Comparison of ENCODE assay signal across 8 cellular contexts in genomic region chr4:143186634-143187033, GRCh38. TPM values are rescaled to one million over a fixed set of nuclear protein-coding genes. Genes with fewer than 3 reads are reported as not detected.
DNase-seq lines count a peak whose midpoint lies in the region; ATAC-seq and TF ChIP-seq lines count a peak whose summit lies in the region.

No MANE protein-coding gene starts in this region.

- H3K27ac ChIP-seq in BLaER1 = no peak overlapping the region
- peak overlapping the region; percentile 98 for H3K27ac ChIP-seq in colonic mucosa

- no peak for TF ChIP-seq CTCF in colonic mucosa (IDR thresholded peaks at IDR 0.05)
- no peak for TF ChIP-seq CTCF in GM20000 (IDR thresholded peaks at IDR 0.05; ENCODE audit: extremely low read depth, missing control alignments)

- POLR2A ChIA-PET in naive thymus-derived CD8-positive, alpha-beta T cell (lab: Charles Lee) = interaction anchor here (1.0 kb wide), 1 partner anchor 327 kb away, joined by 3 read pairs; the partner anchor contains the start of gene SMARCA5

- peaks cover 49% of the 10 kb centered on the region for H3K4me1 ChIP-seq in BLaER1
- H3K4me1 ChIP-seq in colonic mucosa = peaks cover 4% of the 10 kb centered on the region

- no peaks in the 10 kb centered on the region for H3K27me3 Mint-ChIP-seq in naive thymus-derived CD8-positive, alpha-beta T cell

- H3K27me3 ChIP-seq in BLaER1 (no peaks in the 10 kb centered on the region), colonic mucosa (no peaks in the 10 kb centered on the region)

- H3K9me3 ChIP-seq in BLaER1 = no peaks in the 10 kb centered on the region
- H3K9me3 ChIP-seq in colonic mucosa = no peaks in the 10 kb centered on the region

- H3K9ac ChIP-seq in BLaER1 = peak overlapping the region; percentile 93
- peak overlapping the region in 1 of 2 donors; percentile 49 for H3K9ac ChIP-seq in colonic mucosa (ENCODE audit: low read depth in 2 of 2, low read length in 2 of 2)

- peak overlapping the region; percentile 93 to 99 (median 96) for H3K27ac Mint-ChIP-seq in naive thymus-derived CD8-positive, alpha-beta T cell

- peaks cover 68% of the 10 kb centered on the region for H4K20me1 ChIP-seq in BLaER1

- peak; percentile 20 for DNase-seq in M059J (ENCODE audit: low read depth)
- DNase-seq in colonic mucosa = peak; percentile 19
- peak in 3 of 10 donors; percentile 11 to 23 (median 17) for DNase-seq in naive thymus-derived CD8-positive, alpha-beta T cell
- no peak for DNase-seq in NCI-H446 treated with DMSO at 0.1 percent for 48 hours (lab: John Stamatoyannopoulos, UW)
- no peak for DNase-seq in GM20000 (ENCODE audit: low spot score)
- no peak for DNase-seq in NCI-H2081 treated with DMSO at 0.1 percent for 48 hours (lab: John Stamatoyannopoulos, UW)
- DNase-seq in GDM1 (lab: John Stamatoyannopoulos, UW) = no peak

- H3K9me3 Mint-ChIP-seq in naive thymus-derived CD8-positive, alpha-beta T cell = no peaks in the 10 kb centered on the region

- H3K4me3 ChIP-seq in BLaER1 = peak overlapping the region; percentile 97
- H3K4me3 ChIP-seq in colonic mucosa = peak overlapping the region; percentile 86

- H3K36me3 ChIP-seq in BLaER1 (peaks cover 19% of the 10 kb centered on the region), colonic mucosa (no peaks in the 10 kb centered on the region)

- peak overlapping the region; percentile 93 for H3K4me2 ChIP-seq in BLaER1

- peaks cover 24 to 80% (median 65%) of the 10 kb centered on the region in 4 donors for H3K4me1 Mint-ChIP-seq in naive thymus-derived CD8-positive, alpha-beta T cell

- no peak for ATAC-seq in naive thymus-derived CD8-positive, alpha-beta T cell

- intact Hi-C loops in colonic mucosa (cut with DNase I) = no loop called here

- peak overlapping the region; percentile 86 to 96 (median 93) for H3K4me3 Mint-ChIP-seq in naive thymus-derived CD8-positive, alpha-beta T cell

- H3K36me3 Mint-ChIP-seq in naive thymus-derived CD8-positive, alpha-beta T cell = peaks cover 9 to 40% (median 12%) of the 10 kb centered on the region in 3 donors

RNA-seq across cellular contexts. Expression of gene USP38, which starts 1.9 kb away (rescaled TPM):
- 13.9 and 19.6 TPM in 2 replicates for total RNA-seq in M059J (2014; rRNA removed; shearing (Covaris generic))
- 10 to 100 TPM; 31.1 to 39.7 TPM for total RNA-seq in colonic mucosa
- total RNA-seq in naive thymus-derived CD8-positive, alpha-beta T cell = 10 to 100 TPM; 23.4 to 26.8 TPM
- polyA plus RNA-seq in naive thymus-derived CD8-positive, alpha-beta T cell = 10 to 100 TPM; 14.4 to 16.9 (median 16.7) TPM

Comparison
In these comparisons a context has a peak if more than half of its experiments do, and no peak if none do; other contexts are left out.
1. DNase-seq: peak in M059J (single experiment) and colonic mucosa (single experiment); none in NCI-H446 treated with DMSO at 0.1 percent for 48 hours (single experiment), GM20000 (single experiment), NCI-H2081 treated with DMSO at 0.1 percent for 48 hours (single experiment) and GDM1 (single experiment).